ENCODE assay signal across 8 cellular contexts in the genomic region with DNA sequence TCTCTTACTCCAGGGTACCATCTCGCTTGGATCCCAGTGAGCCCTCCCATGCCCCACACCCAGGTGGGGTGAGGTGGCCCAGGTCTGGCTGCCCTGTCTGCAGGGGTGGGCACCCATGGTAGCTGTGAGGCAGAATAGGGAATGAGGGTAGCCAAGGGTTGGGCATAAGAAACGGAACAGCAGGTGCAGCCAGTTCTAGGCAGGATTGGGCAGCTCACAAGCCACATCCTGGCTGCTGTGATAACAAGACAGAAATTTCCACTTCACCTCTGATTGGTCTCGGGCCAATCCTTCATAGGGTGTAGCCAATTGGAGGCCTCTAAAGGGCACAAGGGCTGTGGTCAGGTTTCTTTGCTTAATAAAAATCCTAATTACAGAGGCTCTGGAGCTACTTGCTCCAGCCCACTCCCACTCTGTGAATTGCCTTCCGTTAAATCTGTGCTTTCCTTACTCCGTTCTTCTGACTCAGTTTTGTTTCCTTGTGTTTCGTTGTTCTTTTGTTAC. TPM values are rescaled to one million over a fixed set of nuclear protein-coding genes. Genes with fewer than 3 reads are reported as not detected.
DNase-seq lines count a peak whose midpoint lies in the region; ATAC-seq lines count a peak whose summit lies in the region.

No MANE protein-coding gene starts in this region.

- peak; percentile 6 for DNase-seq in NOMO-1 treated with DMSO at 0.1 percent for 48 hours (lab: John Stamatoyannopoulos, UW; ENCODE audit: unreplicated experiment)
- no peak for DNase-seq in NOMO-1 treated with dmso at 0.1 percent for 144 hours (lab: John Stamatoyannopoulos, UW; ENCODE audit: unreplicated experiment)
- DNase-seq in NCI-H146 (lab: John Stamatoyannopoulos, UW), result peak; percentile 81
- peak; percentile 15 to 22 for DNase-seq in activated T-cell treated with anti-CD3 and anti-CD28 coated beads, Interleukin-2, amount 50 U/mL, for 72 hours
- DNase-seq in left kidney (ENCODE audit: low read depth, low spot score), result peak; percentile 63
- DNase-seq in MG63, result no peak
- DNase-seq in cortex of kidney (lab: John Stamatoyannopoulos, UW), result no peak

- no peak overlapping the region for H3K27ac Mint-ChIP-seq in activated T-cell treated with anti-CD3 and anti-CD28 coated beads, Interleukin-2, amount 50 U/mL, for 72 hours

- peaks cover 21% of the 10 kb centered on the region for H3K27me3 Mint-ChIP-seq in activated T-cell treated with anti-CD3 and anti-CD28 coated beads, Interleukin-2, amount 50 U/mL, for 72 hours (ENCODE audit: low read depth)

- H3K36me3 ChIP-seq in MG63, result no peaks in the 10 kb centered on the region

- H3K4me3 Mint-ChIP-seq in activated T-cell treated with anti-CD3 and anti-CD28 coated beads, Interleukin-2, amount 50 U/mL, for 72 hours, result peak overlapping the region in 1 of 2 donors; percentile 33

- H3K4me1 Mint-ChIP-seq in activated T-cell treated with anti-CD3 and anti-CD28 coated beads, Interleukin-2, amount 50 U/mL, for 72 hours (ENCODE audit: low read depth), result peaks cover 6% of the 10 kb centered on the region

- no peaks in the 10 kb centered on the region for H3K36me3 Mint-ChIP-seq in activated T-cell treated with anti-CD3 and anti-CD28 coated beads, Interleukin-2, amount 50 U/mL, for 72 hours (ENCODE audit: insufficient read depth in 2 of 2)

- H3K27me3 ChIP-seq in MG63, result peaks cover 9% of the 10 kb centered on the region

- no peaks in the 10 kb centered on the region for H3K9me3 ChIP-seq in MG63

- ATAC-seq in activated T-cell treated with anti-CD3 and anti-CD28 coated beads, Interleukin-2, amount 50 U/mL, for 72 hours (replicated peaks in 1 of 2), result peak; percentile 51 to 56
- no peak for ATAC-seq in HG03342 (IDR thresholded peaks at IDR 0.05; ENCODE audit: unreplicated experiment)

- no peaks in the 10 kb centered on the region for H3K9me3 Mint-ChIP-seq in activated T-cell treated with anti-CD3 and anti-CD28 coated beads, Interleukin-2, amount 50 U/mL, for 72 hours

- H3K4me3 ChIP-seq in MG63, result no peak overlapping the region

RNA-seq across cellular contexts. Expression of gene ARHGDIG, which starts 1.5 kb away (rescaled TPM):
- total RNA-seq in activated T-cell treated with anti-CD3 and anti-CD28 coated beads, Interleukin-2, amount 50 U/mL, for 72 hours, result under 1 TPM; 0.48 to 0.97 TPM
- total RNA-seq in MG63 (2014; rRNA removed; shearing (Covaris generic); ENCODE audit: low replicate concordance), result 5.9 TPM in 1 of 2 replicates, not detected in the other

RNA-seq across cellular contexts. Expression of gene RGS11, which starts 3.2 kb away (rescaled TPM):
- under 1 TPM; 0.19 to 0.67 TPM for total RNA-seq in activated T-cell treated with anti-CD3 and anti-CD28 coated beads, Interleukin-2, amount 50 U/mL, for 72 hours
- total RNA-seq in MG63 (2014; rRNA removed; shearing (Covaris generic); ENCODE audit: low replicate concordance), result not detected in 2 replicates

RNA-seq across cellular contexts. Expression of gene PDIA2, which starts 4.0 kb away (rescaled TPM):
- total RNA-seq in activated T-cell treated with anti-CD3 and anti-CD28 coated beads, Interleukin-2, amount 50 U/mL, for 72 hours, result under 1 TPM in 1 of 2 donors, not detected in 1; 0.42 TPM
- 3.1 TPM in 1 of 2 replicates, not detected in the other for total RNA-seq in MG63 (2014; rRNA removed; shearing (Covaris generic); ENCODE audit: low replicate concordance)

RNA-seq across cellular contexts. Expression of gene FAM234A, which starts 44.3 kb away (rescaled TPM):
- 10 to 100 TPM; 20.9 to 26.6 TPM for total RNA-seq in activated T-cell treated with anti-CD3 and anti-CD28 coated beads, Interleukin-2, amount 50 U/mL, for 72 hours
- 65.6 and 106 TPM in 2 replicates for total RNA-seq in MG63 (2014; rRNA removed; shearing (Covaris generic); ENCODE audit: low replicate concordance)

RNA-seq across cellular contexts. Expression of gene LUC7L, which starts 49.7 kb away (rescaled TPM):
- 10 to 100 TPM; 56.4 to 69.7 TPM for total RNA-seq in activated T-cell treated with anti-CD3 and anti-CD28 coated beads, Interleukin-2, amount 50 U/mL, for 72 hours
- 45.1 and 58.4 TPM in 2 replicates for total RNA-seq in MG63 (2014; rRNA removed; shearing (Covaris generic); ENCODE audit: low replicate concordance)

Comparison
In these comparisons a context has a peak if more than half of its experiments do, and no peak if none do; other contexts are left out.
1. DNase-seq: peak in NOMO-1 treated with DMSO at 0.1 percent for 48 hours (single experiment), NCI-H146 (single experiment), activated T-cell treated with anti-CD3 and anti-CD28 coated beads, Interleukin-2, amount 50 U/mL, for 72 hours (2 of 2) and left kidney (single experiment); none in NOMO-1 treated with dmso at 0.1 percent for 144 hours (single experiment), MG63 (single experiment) and cortex of kidney (single experiment).